ENCODE assay signal across 1 cellular context in the genomic region with DNA sequence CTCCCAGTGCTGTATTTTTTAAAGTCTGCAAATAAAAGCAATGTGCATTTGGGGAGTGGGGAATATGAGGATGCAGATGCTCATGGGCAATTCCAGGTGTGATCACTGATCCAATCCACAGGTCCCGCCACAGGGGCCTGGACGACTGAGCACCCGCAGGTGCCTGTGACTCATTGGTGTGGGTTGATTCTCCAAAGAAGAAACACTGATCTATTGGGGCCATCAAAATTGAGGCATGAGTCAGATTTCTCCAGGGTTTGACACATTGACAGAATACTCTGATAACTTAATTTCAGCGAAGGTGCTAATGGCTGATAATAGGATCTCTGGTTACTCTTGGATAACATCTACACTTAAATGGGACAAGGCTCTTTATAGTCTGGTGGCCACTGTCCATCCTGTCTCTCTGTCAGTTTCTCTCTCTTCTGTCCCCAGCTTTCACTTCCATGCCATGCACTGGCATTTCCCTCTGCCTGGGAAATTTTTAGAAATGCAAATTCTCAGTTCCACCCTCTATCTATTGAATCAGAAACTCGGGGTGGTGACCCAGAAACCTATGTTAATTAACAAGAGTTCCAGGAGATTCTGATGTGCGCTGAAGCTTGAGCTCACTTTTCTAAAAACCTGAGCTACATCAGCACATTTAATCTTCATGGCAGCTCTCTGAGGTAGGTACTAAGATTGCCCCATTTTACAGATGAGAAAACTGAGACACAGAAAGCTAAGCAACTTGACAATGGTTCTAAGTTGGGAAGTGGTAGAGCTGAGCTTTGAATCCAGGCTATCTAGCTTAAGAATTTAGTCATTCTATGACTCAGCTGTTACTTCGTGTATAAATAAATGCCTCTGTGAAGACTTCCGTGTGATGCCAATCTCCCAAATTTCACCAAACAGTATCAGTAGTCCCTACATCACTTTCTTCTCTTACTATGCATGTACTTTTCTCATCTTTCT.
TF ChIP-seq lines count a peak whose summit lies in the region.

No MANE protein-coding gene starts in this region.

TF ChIP-seq in HepG2, 621 proteins besides CTCF, POLR2A, EP300 and RAD21:
- no peak for TF ChIP-seq ZNF543 (CRISPR knock-in tag; IDR thresholded peaks at IDR 0.05)
- peak; percentile 52 for TF ChIP-seq ZNF629 (CRISPR knock-in tag; conservative IDR thresholded peaks at IDR 0.05)
- TF ChIP-seq ZNF232 (CRISPR knock-in tag; IDR thresholded peaks at IDR 0.05; ENCODE audit: borderline replicate concordance): no peak
